8 cellular contexts compared by ENCODE assay signal in genomic region chr16:70345840-70346239, GRCh38. TPM values are rescaled to one million over a fixed set of nuclear protein-coding genes. Genes with fewer than 3 reads are reported as not detected.
DNase-seq lines count a peak whose midpoint lies in the region; ATAC-seq, FAIRE-seq and TF ChIP-seq lines count a peak whose summit lies in the region.

No MANE protein-coding gene starts in this region.

- H3K4me1 ChIP-seq in left ventricle myocardium inferior = peaks cover 43% of the 10 kb centered on the region
- H3K4me1 ChIP-seq in breast epithelium = peaks cover 0 to 9% of the 10 kb centered on the region in 2 donors
- H3K4me1 ChIP-seq in mononuclear cell (ENCODE audit: insufficient read depth, low read length) = peaks cover 24% of the 10 kb centered on the region

- no peak for ATAC-seq in Right ventricle myocardium superior (ENCODE audit: poor library complexity)

- H3K36me3 ChIP-seq in left ventricle myocardium inferior (peaks cover 7% of the 10 kb centered on the region), breast epithelium (no peaks in the 10 kb centered on the region)

- no peak for DNase-seq in left ventricle myocardium inferior
- no peak for DNase-seq in Right ventricle myocardium superior
- no peak for DNase-seq in breast epithelium (ENCODE audit: low spot score in 2 of 2)
- DNase-seq in urothelium cell line (ENCODE audit: low spot score) = no peak
- DNase-seq in superior temporal gyrus (ENCODE audit: extremely low spot score) = no peak
- DNase-seq in SIG-M5 (lab: John Stamatoyannopoulos, UW) = no peak
- DNase-seq in NK-92 (lab: John Stamatoyannopoulos, UW; ENCODE audit: unreplicated experiment) = no peak

- peak overlapping the region; percentile 81 for H3K4me3 ChIP-seq in left ventricle myocardium inferior
- peak overlapping the region; percentile 79 to 92 (median 83) for H3K4me3 ChIP-seq in breast epithelium
- peak overlapping the region; percentile 96 for H3K4me3 ChIP-seq in mononuclear cell (ENCODE audit: low read length)

- TF ChIP-seq CTCF in left ventricle myocardium inferior (IDR thresholded peaks at IDR 0.05; ENCODE audit: borderline replicate concordance) (no peak), breast epithelium (IDR thresholded peaks at IDR 0.05) (no peak)

- TF ChIP-seq POLR2A in breast epithelium (IDR thresholded peaks at IDR 0.05) = no peak

- intact Hi-C loops in left ventricle myocardium inferior (cut with micrococcal nuclease) (loop anchor here (5.0 kb wide), 1 partner anchor 49 kb away; the partner anchor contains the start of gene DDX19B), Right ventricle myocardium superior (cut with DNase I) (loop anchor here (10.0 kb wide), 1 partner anchor 51 kb away; the partner anchor contains the start of gene DDX19B), breast epithelium (cut with DNase I; ENCODE audit: low total_unique reads) (loop anchor here (5.0 kb wide), 1 partner anchor 406 kb away; no protein-coding TSS in a partner anchor)

- H3K9me3 ChIP-seq in left ventricle myocardium inferior (replicated peaks) (no peaks in the 10 kb centered on the region), breast epithelium (no peaks in the 10 kb centered on the region), mononuclear cell (ENCODE audit: low read depth, low read length) (no peaks in the 10 kb centered on the region)

- no peak for FAIRE-seq in urothelium cell line (lab: Jason Lieb, UNC)

- H3K27me3 ChIP-seq in left ventricle myocardium inferior (ENCODE audit: low read depth) = no peaks in the 10 kb centered on the region
- no peaks in the 10 kb centered on the region for H3K27me3 ChIP-seq in breast epithelium
- no peaks in the 10 kb centered on the region for H3K27me3 ChIP-seq in mononuclear cell (ENCODE audit: insufficient read depth, low read length)

- H3K27ac ChIP-seq in left ventricle myocardium inferior (replicated peaks) (peak overlapping the region; percentile 92), breast epithelium (peak overlapping the region; percentile 94 to 97)

RNA-seq across cellular contexts. Expression of gene DDX19A, which starts 0.9 kb away (rescaled TPM):
- total RNA-seq in left ventricle myocardium inferior (27.1 TPM), Right ventricle myocardium superior (25.0 TPM), breast epithelium (10 to 100 TPM; 42.6 to 45.5 (median 45.2) TPM), mononuclear cell (32.7 TPM)

RNA-seq across cellular contexts. Expression of gene DDX19B, which starts 46.9 kb away (rescaled TPM):
- 13.7 TPM for total RNA-seq in left ventricle myocardium inferior
- total RNA-seq in Right ventricle myocardium superior = 13.9 TPM
- total RNA-seq in breast epithelium = 10 to 100 TPM; 37.0 to 39.5 (median 39.5) TPM
- 37.4 TPM for total RNA-seq in mononuclear cell

RNA-seq across cellular contexts. Expression of gene AARS1, which starts 56.5 kb away (rescaled TPM):
- total RNA-seq in left ventricle myocardium inferior (61.0 TPM), Right ventricle myocardium superior (59.7 TPM), breast epithelium (10 to 100 TPM; 74.3 to 90.5 (median 77.9) TPM), mononuclear cell (8.8 TPM)
